ENCODE assay signal across 15 cellular contexts in the genomic region with DNA sequence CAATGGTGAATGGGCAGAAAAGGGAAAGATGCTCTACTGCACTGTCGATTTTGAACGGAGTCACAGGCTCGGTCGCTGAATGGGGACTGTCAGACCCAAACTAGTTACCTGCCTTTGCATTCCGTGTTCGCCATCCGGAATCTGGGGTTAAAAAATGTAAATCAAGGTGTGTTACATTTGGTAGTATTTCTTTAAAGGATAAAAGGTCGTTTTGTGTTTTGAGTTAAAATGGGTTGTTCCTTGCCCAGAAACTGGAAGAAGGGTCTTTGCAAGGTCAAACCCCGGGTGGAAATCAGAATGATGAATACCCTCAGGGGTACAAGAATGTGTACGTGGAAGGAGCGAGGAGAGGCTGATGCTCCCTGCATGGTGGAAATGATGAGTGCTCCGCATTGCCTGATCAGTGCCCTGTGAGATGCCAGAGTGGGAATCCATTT. TPM values are rescaled to one million over a fixed set of nuclear protein-coding genes. Genes with fewer than 3 reads are reported as not detected.
DNase-seq lines count a peak whose midpoint lies in the region; ATAC-seq and TF ChIP-seq lines count a peak whose summit lies in the region.
"Had no signal": no experiment of that assay in that cellular context is flagged by ENCODE, and none has a peak within 500 bp of the region (broad histone marks: within the 10 kb centered on the region; RNA-seq: fewer than 3 reads in every experiment).

No MANE protein-coding gene starts in this region.

- H2AFZ ChIP-seq in hepatocyte (peak overlapping the region; percentile 39), trophoblast cell (ENCODE audit: insufficient read depth, low read length, poor library complexity) (no peak overlapping the region)

- CTCF ChIA-PET in Caco-2 (lab: Charles Lee), result interaction anchor here (1.3 kb wide), 1 partner anchor 129 kb away, joined by 3 read pairs; no protein-coding TSS in a partner anchor

- no peak overlapping the region for H3K27ac ChIP-seq in hepatocyte
- no peak overlapping the region for H3K27ac ChIP-seq in trophoblast cell (ENCODE audit: low read depth, low read length)
- H3K27ac ChIP-seq: BLaER1 had no signal

- no peak overlapping the region for H3K14ac ChIP-seq in trophoblast cell (ENCODE audit: low read length)

- H3K4me3 ChIP-seq in Caco-2 (ENCODE audit: low read depth, low read length), result peak overlapping the region; percentile 58
- H3K4me3 ChIP-seq in adipocyte (ENCODE audit: low read length), result peak overlapping the region; percentile 88
- H3K4me3 ChIP-seq in hepatocyte, result peak overlapping the region; percentile 26
- no peak overlapping the region for H3K4me3 ChIP-seq in trophoblast cell (ENCODE audit: low read depth, low read length)
- H3K4me3 ChIP-seq: BLaER1, mucosa of descending colon had no signal

- H4K12ac ChIP-seq in trophoblast cell (ENCODE audit: low read depth, low read length), result no peak overlapping the region

- WGBS in hepatocyte (ENCODE audit: low lambda C conversion rate, missing lambda C conversion rate), result 9% methylated on average over 12 of the region's 12 CpGs
- WGBS in trophoblast cell (ENCODE audit: extremely low coverage, insufficient coverage, insufficient read length), result no CpG with 5 or more reads among the region's 12 CpGs

- H3K27ac Mint-ChIP-seq in Caco-2 (ENCODE audit: unreplicated experiment), result no peak overlapping the region

- intact Hi-C loops in Caco-2 (cut with micrococcal nuclease; ENCODE audit: unreplicated experiment), result no loop called here
- intact Hi-C loops in sciatic nerve (cut with DNase I), result no loop called here

- H3K9me3 Mint-ChIP-seq in Caco-2 (ENCODE audit: unreplicated experiment), result no peaks in the 10 kb centered on the region

- no peak overlapping the region for H3K9ac ChIP-seq in adipocyte (ENCODE audit: low read length)
- no peak overlapping the region for H3K9ac ChIP-seq in trophoblast cell (ENCODE audit: low read length)
- H3K9ac ChIP-seq: BLaER1 had no signal

- H4K20me1 ChIP-seq in hepatocyte (ENCODE audit: insufficient read depth, poor library complexity, severe bottlenecking), result no peaks in the 10 kb centered on the region
- H4K20me1 ChIP-seq: BLaER1 had no signal

- H3K9me3 ChIP-seq in Caco-2, result no peaks in the 10 kb centered on the region
- H3K9me3 ChIP-seq in adipocyte (ENCODE audit: control insufficient read depth, low read length), result no peaks in the 10 kb centered on the region
- no peaks in the 10 kb centered on the region for H3K9me3 ChIP-seq in hepatocyte (ENCODE audit: low read depth)
- no peaks in the 10 kb centered on the region for H3K9me3 ChIP-seq in trophoblast cell (ENCODE audit: insufficient read depth, low read depth, low read length)
- H3K9me3 ChIP-seq: mucosa of descending colon had no signal

- peak overlapping the region; percentile 71 for H3K4me3 Mint-ChIP-seq in Caco-2 (ENCODE audit: unreplicated experiment)

- peaks cover 6% of the 10 kb centered on the region for H3K36me3 Mint-ChIP-seq in Caco-2 (ENCODE audit: insufficient read depth, unreplicated experiment)

- no peak overlapping the region for H2BK12ac ChIP-seq in trophoblast cell (ENCODE audit: low read length)

- TF ChIP-seq CTCF in Caco-2 (IDR thresholded peaks at IDR 0.05; ENCODE audit: insufficient read depth in 1 of 2, low read depth in 1 of 2, low read length in 1 of 2, severe bottlenecking in 1 of 2, unreplicated experiment in 1 of 2) (no peak), hepatocyte (IDR thresholded peaks at IDR 0.05; ENCODE audit: poor library complexity) (no peak)

- peaks cover 17% of the 10 kb centered on the region for H3K4me1 Mint-ChIP-seq in Caco-2 (ENCODE audit: low read depth, unreplicated experiment)

- H3K36me3 ChIP-seq in Caco-2 (ENCODE audit: control insufficient read depth, insufficient read depth, low read length) (no peaks in the 10 kb centered on the region), adipocyte (ENCODE audit: control insufficient read depth, insufficient read depth, low read length, severe bottlenecking) (no peaks in the 10 kb centered on the region), hepatocyte (replicated peaks; ENCODE audit: insufficient read depth, low read depth) (no peaks in the 10 kb centered on the region), trophoblast cell (ENCODE audit: control insufficient read depth in 1 of 2, insufficient read depth in 2 of 2, low read length in 2 of 2) (no peaks in the 10 kb centered on the region)
- H3K36me3 ChIP-seq: BLaER1 had no signal

- no TSS peak for BruUV-seq in Caco-2 (replicated peaks; lab: Mats Ljungman, UMichigan)

- H4K91ac ChIP-seq in trophoblast cell (ENCODE audit: low read depth, low read length), result no peak overlapping the region

- no peaks in the 10 kb centered on the region for H3K9me2 ChIP-seq in hepatocyte (replicated peaks; ENCODE audit: insufficient read depth)

- H2AK5ac ChIP-seq in trophoblast cell (ENCODE audit: low read length), result no peak overlapping the region

- H3K79me1 ChIP-seq in trophoblast cell (ENCODE audit: low read length), result no peaks in the 10 kb centered on the region

- ATAC-seq in sciatic nerve, result no peak
- ATAC-seq: mucosa of descending colon had no signal

- no peak overlapping the region for H3K4ac ChIP-seq in trophoblast cell (ENCODE audit: low read depth, low read length)

- peaks cover 31% of the 10 kb centered on the region for H3K4me1 ChIP-seq in Caco-2
- peaks cover 20% of the 10 kb centered on the region for H3K4me1 ChIP-seq in adipocyte (ENCODE audit: control insufficient read depth, insufficient read depth, low read length)
- H3K4me1 ChIP-seq in hepatocyte (ENCODE audit: insufficient read depth), result no peaks in the 10 kb centered on the region
- peaks cover 4 to 11% of the 10 kb centered on the region in 2 experiments for H3K4me1 ChIP-seq in trophoblast cell (ENCODE audit: control insufficient read depth in 1 of 2, insufficient read depth in 2 of 2, low read length in 2 of 2)
- H3K4me1 ChIP-seq: BLaER1 had no signal

- H2BK5ac ChIP-seq in trophoblast cell (ENCODE audit: low read depth, low read length, poor library complexity), result no peak overlapping the region

- no peak overlapping the region for H3K23ac ChIP-seq in trophoblast cell (ENCODE audit: low read length)

- H3K27me3 Mint-ChIP-seq in Caco-2 (ENCODE audit: insufficient read depth, unreplicated experiment), result peaks cover 18% of the 10 kb centered on the region

- peak overlapping the region; percentile 82 for H3K4me2 ChIP-seq in hepatocyte
- peak overlapping the region; percentile 99 for H3K4me2 ChIP-seq in trophoblast cell (ENCODE audit: low read length)
- H3K4me2 ChIP-seq: BLaER1 had no signal

- no peaks in the 10 kb centered on the region; the same call in 1 of the 2 replicates for H3K27me3 ChIP-seq in Caco-2 (replicated peaks; ENCODE audit: control insufficient read depth, insufficient read depth, low read length)
- H3K27me3 ChIP-seq in adipocyte (replicated peaks; ENCODE audit: control insufficient read depth, insufficient read depth, low read length), result peaks cover 20% of the 10 kb centered on the region
- H3K27me3 ChIP-seq in hepatocyte, result peaks cover 27% of the 10 kb centered on the region
- no peaks in the 10 kb centered on the region for H3K27me3 ChIP-seq in trophoblast cell (ENCODE audit: insufficient read depth, low read length)
- H3K27me3 ChIP-seq: BLaER1 had no signal

- H3K18ac ChIP-seq in trophoblast cell (ENCODE audit: low read length), result no peak overlapping the region

- DNase-seq in Caco-2 (no peak), adipocyte (ENCODE audit: low read depth) (no peak), hepatocyte (ENCODE audit: low spot score) (no peak), trophoblast cell (no peak), sciatic nerve (ENCODE audit: low spot score) (no peak), dedifferentiated amniotic fluid mesenchymal stem cell (ENCODE audit: extremely low spot score) (no peak), GOT3 (lab: John Stamatoyannopoulos, UW) (no peak)
- DNase-seq in activated naive CD4-positive, alpha-beta T cell treated with Interleukin-2 at 50 U/mL for 16 hours, result no peak
- DNase-seq: foreskin melanocyte; mucosa of descending colon; NCI-H82; stimulated activated CD4-positive, alpha-beta T cell treated with anti-CD3 and anti-CD28 coated beads, Interleukin-4, amount 100 ng/mL, for 24 hours had no signal

- H3K79me2 ChIP-seq in hepatocyte, result no peaks in the 10 kb centered on the region
- H3K79me2 ChIP-seq in trophoblast cell (ENCODE audit: control insufficient read depth, insufficient read depth, low read length, poor library complexity), result peaks cover 2% of the 10 kb centered on the region

- no peak overlapping the region for H4K8ac ChIP-seq in trophoblast cell (ENCODE audit: low read depth, low read length)

- POLR2A ChIA-PET in Caco-2 (lab: Charles Lee), result no interaction called here

- H2BK120ac ChIP-seq in trophoblast cell (ENCODE audit: insufficient read depth, low read length, poor library complexity), result no peak overlapping the region

RNA-seq across cellular contexts. Expression of gene VSNL1, which starts 1.0 kb away (rescaled TPM):
- total RNA-seq in Caco-2 (2022) (0.43 and 0.60 TPM in 2 replicates), hepatocyte (9.4 and 12.1 TPM in 2 replicates), sciatic nerve (0.67 TPM)
- 9.4 and 16.0 TPM in 2 replicates for polyA plus RNA-seq in hepatocyte
- polyA plus RNA-seq in trophoblast cell (2013), result 0.25 TPM in 2 replicates
- total RNA-seq: T-helper 1 cell treated with Interleukin-12 subunit alpha and Interleukin-12 subunit beta and Interleukin-4 antibody, amounts not matched to agents 30 ng/mL and 1 ng/mL, for 36 hours had no signal

RNA-seq across cellular contexts. Expression of gene RAD51AP2, which starts 23.3 kb away (rescaled TPM):
- not detected in 2 replicates for total RNA-seq in Caco-2 (2022)
- 0.24 and 0.40 TPM in 2 replicates for total RNA-seq in hepatocyte
- 0.21 and 0.35 TPM in 2 replicates for polyA plus RNA-seq in hepatocyte
- 0.03 and 0.05 TPM in 2 replicates for polyA plus RNA-seq in trophoblast cell (2013)
- not detected for total RNA-seq in sciatic nerve
- total RNA-seq: M059J; T-helper 1 cell treated with Interleukin-12 subunit alpha and Interleukin-12 subunit beta and Interleukin-4 antibody, amounts not matched to agents 30 ng/mL and 1 ng/mL, for 36 hours had no signal
